ENCODE assay signal across 11 cellular contexts in the genomic region with DNA sequence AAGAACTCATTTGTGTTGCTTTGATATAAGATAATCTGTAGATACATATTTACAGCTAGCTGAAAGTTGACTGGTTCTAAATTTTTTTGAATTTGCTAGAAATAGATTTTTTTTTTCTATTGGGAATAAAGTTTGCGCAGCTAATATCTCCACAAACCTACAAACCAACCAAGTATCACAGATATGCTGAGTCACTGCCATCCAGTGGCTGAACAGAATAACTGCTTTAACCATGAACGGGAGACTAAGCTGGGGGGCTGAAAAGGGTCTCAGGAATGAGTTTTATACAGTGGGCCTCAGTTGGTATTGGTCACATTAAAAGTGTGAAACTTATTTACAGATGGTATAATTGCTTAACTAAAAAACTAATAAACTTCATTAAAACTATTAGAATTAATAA.
DNase-seq lines count a peak whose midpoint lies in the region; ATAC-seq, FAIRE-seq and TF ChIP-seq lines count a peak whose summit lies in the region.
"Had no signal": no experiment of that assay in that cellular context is flagged by ENCODE, and none has a peak within 500 bp of the region (broad histone marks: within the 10 kb centered on the region; RNA-seq: fewer than 3 reads in every experiment).

No MANE protein-coding gene starts in this region.

- TF ChIP-seq POLR2A in adrenal gland (IDR thresholded peaks at IDR 0.05): no peak

- H3K36me3 ChIP-seq in Caco-2 (ENCODE audit: control insufficient read depth, insufficient read depth, low read length): no peaks in the 10 kb centered on the region
- H3K36me3 ChIP-seq in adrenal gland (replicated peaks in 1 of 2): no peaks in the 10 kb centered on the region
- no peaks in the 10 kb centered on the region for H3K36me3 ChIP-seq in left lung
- no peaks in the 10 kb centered on the region for H3K36me3 ChIP-seq in small intestine (ENCODE audit: control insufficient read depth in 2 of 2, insufficient read depth in 2 of 2, low read length in 2 of 2)

- no TSS peak for BruUV-seq in Caco-2 (replicated peaks; lab: Mats Ljungman, UMichigan)

- H3K4me3 Mint-ChIP-seq in Caco-2 (ENCODE audit: unreplicated experiment) (no peak overlapping the region), HFFc6 (no peak overlapping the region), T-helper 17 cell (no peak overlapping the region)
- H3K4me3 Mint-ChIP-seq: activated T-cell treated with anti-CD3 and anti-CD28 coated beads, Interleukin-2, amount 50 U/mL, for 72 hours; memory B cell had no signal

- H3K4me1 ChIP-seq in Caco-2: no peaks in the 10 kb centered on the region
- no peaks in the 10 kb centered on the region for H3K4me1 ChIP-seq in adrenal gland (replicated peaks in 1 of 2)
- peaks cover 4 to 5% of the 10 kb centered on the region in 2 donors for H3K4me1 ChIP-seq in left lung
- H3K4me1 ChIP-seq in small intestine (ENCODE audit: control insufficient read depth in 2 of 2, insufficient read depth in 1 of 2, low read depth in 1 of 2, low read length in 1 of 2): no peaks in the 10 kb centered on the region

- H3K4me1 Mint-ChIP-seq in Caco-2 (ENCODE audit: low read depth, unreplicated experiment) (no peaks in the 10 kb centered on the region), HFFc6 (ENCODE audit: low read depth) (no peaks in the 10 kb centered on the region), T-helper 17 cell (peaks cover 4% of the 10 kb centered on the region)

- no peak overlapping the region for H3K27ac Mint-ChIP-seq in Caco-2 (ENCODE audit: unreplicated experiment)
- no peak overlapping the region for H3K27ac Mint-ChIP-seq in HFFc6
- H3K27ac Mint-ChIP-seq in T-helper 17 cell: no peak overlapping the region
- H3K27ac Mint-ChIP-seq: activated T-cell treated with anti-CD3 and anti-CD28 coated beads, Interleukin-2, amount 50 U/mL, for 72 hours; memory B cell had no signal

- intact Hi-C loops in Caco-2 (cut with micrococcal nuclease; ENCODE audit: unreplicated experiment): loop anchor here (1.0 kb wide), 1 partner anchor 564 kb away; no protein-coding TSS in a partner anchor
- intact Hi-C loops in adrenal gland (cut with DNase I): loop anchor here (5.0 kb wide), 1 partner anchor 561 kb away; no protein-coding TSS in a partner anchor
- intact Hi-C loops in left lung (cut with DNase I): no loop called here

- CTCF ChIA-PET in Caco-2 (lab: Charles Lee): interaction anchor here (0.6 to 1.0 kb wide), 2 partner anchors 660 to 1426 kb away, joined by 3 read pairs; no protein-coding TSS in a partner anchor

- TF ChIP-seq CTCF in Caco-2 (IDR thresholded peaks at IDR 0.05; ENCODE audit: insufficient read depth in 1 of 2, low read depth in 1 of 2, low read length in 1 of 2, severe bottlenecking in 1 of 2, unreplicated experiment in 1 of 2) (peak; percentile 26 to 44), HFFc6 (IDR thresholded peaks at IDR 0.05) (peak; percentile 67), adrenal gland (IDR thresholded peaks at IDR 0.05) (peak; percentile 36 to 78 (median 62)), left lung (IDR thresholded peaks at IDR 0.05) (peak; percentile 19 to 27)

- ATAC-seq in left lung (peak; percentile 65), T-helper 17 cell (no peak)
- ATAC-seq: stimulated activated naive CD8-positive, alpha-beta T cell treated with anti-CD3 and anti-CD28 coated beads, Interleukin-15, Interleukin-2, amounts not matched to agents 100 U/mL and 50 U/mL, for 24 hours had no signal

- no peak for FAIRE-seq in small intestine (lab: Jason Lieb, UNC)

- H3K27me3 ChIP-seq in Caco-2 (replicated peaks; ENCODE audit: control insufficient read depth, insufficient read depth, low read length) (no peaks in the 10 kb centered on the region; the same call in 1 of the 2 replicates), adrenal gland (no peaks in the 10 kb centered on the region), left lung (no peaks in the 10 kb centered on the region), small intestine (ENCODE audit: control insufficient read depth in 2 of 2, insufficient read depth in 2 of 2, low read length in 2 of 2) (no peaks in the 10 kb centered on the region)

- WGBS in adrenal gland, 4 donors: 43 to 63% (median 54%) methylated on average over 2 of the region's 2 CpGs
- 65 to 76% (median 74%) methylated on average over 2 of the region's 2 CpGs for WGBS in small intestine, 3 donors

- POLR2A ChIA-PET in Caco-2 (lab: Charles Lee): no interaction called here

- H3K9me3 Mint-ChIP-seq in Caco-2 (ENCODE audit: unreplicated experiment): no peaks in the 10 kb centered on the region
- H3K9me3 Mint-ChIP-seq in HFFc6: no peaks in the 10 kb centered on the region; the same call in 1 of the 2 replicates
- H3K9me3 Mint-ChIP-seq: activated T-cell treated with anti-CD3 and anti-CD28 coated beads, Interleukin-2, amount 50 U/mL, for 72 hours had no signal

- H3K36me3 Mint-ChIP-seq in Caco-2 (ENCODE audit: insufficient read depth, unreplicated experiment): no peaks in the 10 kb centered on the region
- H3K36me3 Mint-ChIP-seq in HFFc6 (ENCODE audit: low read depth): no peaks in the 10 kb centered on the region
- no peaks in the 10 kb centered on the region for H3K36me3 Mint-ChIP-seq in T-helper 17 cell (ENCODE audit: low read depth)

- no peaks in the 10 kb centered on the region for H3K9me3 ChIP-seq in Caco-2
- H3K9me3 ChIP-seq in adrenal gland (replicated peaks in 1 of 3): no peaks in the 10 kb centered on the region
- H3K9me3 ChIP-seq in left lung: peaks cover 0 to 2% of the 10 kb centered on the region in 2 donors
- no peaks in the 10 kb centered on the region for H3K9me3 ChIP-seq in T-helper 17 cell (ENCODE audit: control insufficient read depth, low read length, poor library complexity, severe bottlenecking)
- no peaks in the 10 kb centered on the region for H3K9me3 ChIP-seq in small intestine (ENCODE audit: control insufficient read depth, low read depth)

- H3K27ac ChIP-seq in adrenal gland (no peak overlapping the region), left lung (no peak overlapping the region), small intestine (ENCODE audit: low read depth in 1 of 2, low read length in 1 of 2) (no peak overlapping the region)

- DNase-seq in Caco-2: no peak
- DNase-seq in HFFc6: peak; percentile 13
- DNase-seq in adrenal gland: peak in 4 of 7 donors; percentile 17 to 40 (median 24)
- DNase-seq in left lung: no peak
- no peak for DNase-seq in activated CD8-positive, alpha-beta memory T cell treated with anti-CD3 and anti-CD28 coated beads, Interleukin-2, amount 50 U/mL, for 4 hours
- no peak for DNase-seq in T-helper 17 cell
- no peak for DNase-seq in small intestine
- no peak for DNase-seq in HK-2 (ENCODE audit: unreplicated experiment)
- DNase-seq: activated T-cell treated with anti-CD3 and anti-CD28 coated beads, Interleukin-2, amount 50 U/mL, for 72 hours; stimulated activated naive CD8-positive, alpha-beta T cell treated with anti-CD3 and anti-CD28 coated beads, Interleukin-15, Interleukin-2, amounts not matched to agents 100 U/mL and 50 U/mL, for 24 hours had no signal

- no peak overlapping the region for H3K4me3 ChIP-seq in Caco-2 (ENCODE audit: low read depth, low read length)
- no peak overlapping the region for H3K4me3 ChIP-seq in adrenal gland
- H3K4me3 ChIP-seq in left lung: no peak overlapping the region
- H3K4me3 ChIP-seq in small intestine (ENCODE audit: low read depth in 1 of 2, low read length in 2 of 2): no peak overlapping the region

- peaks cover 11% of the 10 kb centered on the region for H3K27me3 Mint-ChIP-seq in Caco-2 (ENCODE audit: insufficient read depth, unreplicated experiment)
- H3K27me3 Mint-ChIP-seq in HFFc6 (ENCODE audit: insufficient read depth): peaks cover 4% of the 10 kb centered on the region; the same call in 1 of the 2 replicates
- H3K27me3 Mint-ChIP-seq in T-helper 17 cell: peaks cover 32% of the 10 kb centered on the region
- H3K27me3 Mint-ChIP-seq: memory B cell had no signal

Comparison
In these comparisons a context has a peak if more than half of its experiments do, and no peak if none do; other contexts are left out.
1. DNase-seq: peak in HFFc6 (single experiment) and adrenal gland (4 of 7); none in Caco-2 (0 of 2), left lung (0 of 2), activated CD8-positive, alpha-beta memory T cell treated with anti-CD3 and anti-CD28 coated beads, Interleukin-2, amount 50 U/mL, for 4 hours (single experiment), T-helper 17 cell (0 of 3), small intestine (single experiment) and HK-2 (single experiment).
2. intact Hi-C loops: an anchor here in Caco-2 (1.0 kb wide) and adrenal gland (5.0 kb wide); none called in left lung.
3. Peak in every context shown above with its lines, with median percentiles within 50 percentile points of each other: CTCF ChIP-seq.